In the genomic region with DNA sequence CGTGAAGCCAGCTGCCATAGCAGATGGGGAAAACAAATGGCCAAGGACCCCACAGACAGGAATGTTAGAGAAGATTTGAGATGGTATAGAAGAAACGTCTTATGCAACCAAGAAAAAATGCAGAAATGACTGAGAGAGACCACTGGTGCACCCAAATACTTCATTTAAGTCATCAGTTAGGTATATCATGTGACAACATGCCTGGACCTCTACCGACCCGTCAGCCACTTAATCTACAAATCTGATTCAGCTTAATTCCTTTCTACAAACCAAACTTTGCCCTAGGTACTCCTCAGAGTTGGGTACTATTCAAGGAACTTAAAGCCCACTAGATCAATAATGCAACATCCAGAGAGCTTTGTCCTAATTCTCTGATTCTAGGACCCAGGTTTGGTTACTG, we compare ENCODE assay signal across 24 cellular contexts.
"Had no signal": no experiment of that assay in that cellular context is flagged by ENCODE, and none has a peak within 500 bp of the region (broad histone marks: within the 10 kb centered on the region; RNA-seq: fewer than 3 reads in every experiment).

No MANE protein-coding gene starts in this region.

- H3K4me1 ChIP-seq: pancreas, prostate gland had no signal

- H3K36me3 ChIP-seq: left ventricle myocardium inferior, pancreas, prostate gland, spleen, suprapubic skin, thoracic aorta, tibial artery, vagina had no signal

- H3K9me3 ChIP-seq: left ventricle myocardium inferior, mucosa of descending colon, pancreas, prostate gland, spleen, suprapubic skin, thoracic aorta, tibial artery, vagina had no signal

- DNase-seq: hypothalamus; immature natural killer cell; left ventricle myocardium inferior; mesendoderm; midbrain; mucosa of descending colon; naive thymus-derived CD8-positive, alpha-beta T cell; nucleus accumbens; pancreas; posterior cingulate gyrus; retina; right cardiac atrium; small intestine; spleen; stimulated activated CD4-positive, alpha-beta T cell treated with anti-CD3 and anti-CD28 coated beads, Interleukin-4, amount 100 ng/mL, for 24 hours; stimulated activated naive CD4-positive, alpha-beta T cell; tibial artery had no signal

- H3K27ac ChIP-seq: left ventricle myocardium inferior, pancreas, prostate gland, spleen, suprapubic skin, thoracic aorta, tibial artery, vagina had no signal

- ATAC-seq: mucosa of descending colon; naive thymus-derived CD8-positive, alpha-beta T cell; pancreas; right cardiac atrium; sciatic nerve; stimulated activated effector memory CD8-positive, alpha-beta T cell treated with anti-CD3 and anti-CD28 coated beads, Interleukin-12 subunit alpha, Interleukin-12 subunit beta, amount 100 ng/mL, for 72 hours had no signal

- H3K4me3 ChIP-seq: left ventricle myocardium inferior, lung, mucosa of descending colon, pancreas, prostate gland, spleen, suprapubic skin, thoracic aorta, tibial artery, vagina had no signal

- H3K27me3 ChIP-seq: pancreas, spleen, suprapubic skin, tibial artery, vagina had no signal
